17 cellular contexts compared by ENCODE assay signal in the genomic region with DNA sequence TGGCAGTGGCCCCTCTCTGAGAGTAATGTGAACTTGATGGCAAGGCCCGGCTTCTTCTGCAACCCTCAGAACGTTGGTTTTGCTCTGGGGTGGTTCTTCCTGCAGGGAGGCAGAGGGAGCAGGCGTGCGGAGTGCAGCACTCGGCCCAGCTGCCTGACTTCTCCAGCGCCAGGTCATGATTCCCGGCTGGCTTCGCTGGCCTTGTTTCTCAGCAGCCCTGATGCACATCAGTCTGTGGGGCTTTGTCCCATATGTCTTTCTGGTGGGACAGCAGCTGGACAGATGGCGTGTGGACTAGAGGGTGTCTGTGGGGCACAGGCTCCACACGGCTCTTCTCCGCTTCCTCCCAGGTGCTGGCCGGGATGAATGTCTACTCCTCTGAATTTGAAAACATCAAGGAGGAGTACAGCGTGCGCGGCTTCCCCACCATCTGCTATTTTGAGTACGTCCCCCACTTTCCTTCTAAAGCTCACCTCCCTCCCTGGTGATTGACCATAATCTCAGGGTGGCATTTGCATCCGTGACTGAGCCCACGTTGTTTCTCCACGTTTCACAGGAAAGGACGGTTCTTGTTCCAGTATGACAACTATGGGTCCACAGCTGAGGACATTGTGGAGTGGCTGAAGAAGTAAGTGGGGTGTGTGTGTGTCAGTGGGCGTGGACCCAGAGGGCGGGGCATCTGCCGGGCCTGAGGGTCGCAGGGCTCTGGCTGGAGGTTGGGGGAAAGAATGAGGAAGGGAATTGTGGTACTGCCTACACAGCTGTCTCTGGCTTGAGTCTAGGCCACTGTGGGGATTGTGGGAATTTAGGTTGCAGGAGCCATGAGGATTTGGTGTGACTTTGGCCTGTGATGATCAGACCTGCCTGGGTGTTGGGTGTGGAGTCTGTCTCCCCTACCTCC. TPM values are rescaled to one million over a fixed set of nuclear protein-coding genes. Genes with fewer than 3 reads are reported as not detected.
A peak's percentile ranks its signal among the peaks of the same experiment; 100 is the strongest.
DNase-seq lines count a peak whose midpoint lies in the region; ATAC-seq and TF ChIP-seq lines count a peak whose summit lies in the region.
"Had no signal": no experiment of that assay in that cellular context is flagged by ENCODE, and none has a peak within 500 bp of the region (broad histone marks: within the 10 kb centered on the region; RNA-seq: fewer than 3 reads in every experiment).

No MANE protein-coding gene starts in this region.

- no peak overlapping the region for H3K4me3 ChIP-seq in spleen
- H3K4me3 ChIP-seq: GM23338, SJSA1 had no signal

- H3K4me1 ChIP-seq in spleen: peaks cover 0 to 5% (median 0%) of the 10 kb centered on the region in 6 donors

- TF ChIP-seq CTCF in glutamatergic neuron (IDR thresholded peaks at IDR 0.05; ENCODE audit: partially characterized antibody, unreplicated experiment) (no peak), spleen (IDR thresholded peaks at IDR 0.05 in 8 of 11, conservative IDR thresholded peaks at IDR 0.05 in 3 of 11) (no peak)
- no peak for TF ChIP-seq CTCF in CD4-positive, alpha-beta T cell (IDR thresholded peaks at IDR 0.05)

- CTCF ChIA-PET in CD4-positive, alpha-beta T cell (lab: Charles Lee): no interaction called here

- peaks cover 0 to 99% (median 34%) of the 10 kb centered on the region in 6 donors for H3K36me3 ChIP-seq in spleen
- H3K36me3 ChIP-seq: SJSA1 had no signal

- WGBS in spleen, 5 donors: 85 to 92% (median 86%) methylated on average over 24 of the region's 24 CpGs

- H3K36me3 Mint-ChIP-seq in glutamatergic neuron (ENCODE audit: unreplicated experiment): no peaks in the 10 kb centered on the region
- peaks cover 47% of the 10 kb centered on the region for H3K36me3 Mint-ChIP-seq in CD4-positive, alpha-beta T cell (ENCODE audit: low read depth)

- POLR2A ChIA-PET in CD4-positive, alpha-beta T cell (lab: Charles Lee): no interaction called here

- H3K27me3 Mint-ChIP-seq in glutamatergic neuron (ENCODE audit: unreplicated experiment): peaks cover 21% of the 10 kb centered on the region
- no peaks in the 10 kb centered on the region for H3K27me3 Mint-ChIP-seq in CD4-positive, alpha-beta T cell
- H3K27me3 Mint-ChIP-seq: B cell had no signal

- H3K9me3 ChIP-seq in spleen: no peaks in the 10 kb centered on the region
- no peaks in the 10 kb centered on the region for H3K9me3 ChIP-seq in CD4-positive, alpha-beta T cell (ENCODE audit: control insufficient read depth, low read length)
- H3K9me3 ChIP-seq: SJSA1 had no signal

- H3K27ac ChIP-seq in spleen: no peak overlapping the region
- H3K27ac ChIP-seq in CD4-positive, alpha-beta T cell (ENCODE audit: low read depth, low read length): no peak overlapping the region
- H3K27ac ChIP-seq: SJSA1 had no signal

- peaks cover 29% of the 10 kb centered on the region for H3K9me3 Mint-ChIP-seq in glutamatergic neuron (ENCODE audit: unreplicated experiment)
- H3K9me3 Mint-ChIP-seq in CD4-positive, alpha-beta T cell: no peaks in the 10 kb centered on the region
- H3K9me3 Mint-ChIP-seq: CD8-positive, alpha-beta T cell; GM23338 had no signal

- peak overlapping the region; percentile 97 for H3K27ac Mint-ChIP-seq in glutamatergic neuron (ENCODE audit: unreplicated experiment)
- H3K27ac Mint-ChIP-seq in CD4-positive, alpha-beta T cell: no peak overlapping the region
- H3K27ac Mint-ChIP-seq: B cell; CD8-positive, alpha-beta T cell had no signal

- H3K4me1 Mint-ChIP-seq in glutamatergic neuron (ENCODE audit: low read depth, unreplicated experiment): peaks cover 68% of the 10 kb centered on the region
- H3K4me1 Mint-ChIP-seq in CD4-positive, alpha-beta T cell (ENCODE audit: low read depth): no peaks in the 10 kb centered on the region
- H3K4me1 Mint-ChIP-seq: B cell had no signal

- no peak for TF ChIP-seq POLR2A in spleen (IDR thresholded peaks at IDR 0.05)

- peak overlapping the region; percentile 67 for H3K4me3 Mint-ChIP-seq in glutamatergic neuron (ENCODE audit: unreplicated experiment)
- no peak overlapping the region for H3K4me3 Mint-ChIP-seq in CD4-positive, alpha-beta T cell
- H3K4me3 Mint-ChIP-seq: B cell; CD8-positive, alpha-beta T cell; GM23338 had no signal

- no peaks in the 10 kb centered on the region for H3K27me3 ChIP-seq in spleen (replicated peaks in 1 of 7)
- H3K27me3 ChIP-seq in CD4-positive, alpha-beta T cell (ENCODE audit: control insufficient read depth, insufficient read depth, low read length): no peaks in the 10 kb centered on the region
- H3K27me3 ChIP-seq: SJSA1 had no signal

- intact Hi-C loops in spleen (cut with DNase I; ENCODE audit: low total_unique reads): no loop called here
- intact Hi-C loops in CD4-positive, alpha-beta T cell (cut with DNase I, micrococcal nuclease): no loop called here

- ATAC-seq in CD4-positive, alpha-beta T cell (ENCODE audit: poor library complexity): no peak
- ATAC-seq: CD8-positive, alpha-beta T cell; GM23338; HCT116 had no signal

- peak; percentile 49 for DNase-seq in DMS 273 treated with DMSO at 0.1 percent for 48 hours (lab: John Stamatoyannopoulos, UW)
- peak; percentile 98 for DNase-seq in NCI-H524 treated with DMSO at 0.1 percent for 48 hours (lab: John Stamatoyannopoulos, UW)
- peak; percentile 63 for DNase-seq in glutamatergic neuron
- DNase-seq in spleen: peak; percentile 62
- no peak for DNase-seq in CD4-positive, alpha-beta T cell
- DNase-seq in DMS153 (lab: John Stamatoyannopoulos, UW): no peak
- DNase-seq in A172 (ENCODE audit: low spot score): no peak
- DNase-seq: CD8-positive, alpha-beta T cell; GF-D8; KG1; NCI-H1048; NCI-H146; NCI-H2081 had no signal

RNA-seq across cellular contexts. Expression of a gene that starts 57.1 kb away (rescaled TPM):
- 49.4 TPM for total RNA-seq in glutamatergic neuron (ENCODE audit: unreplicated experiment)
- 10 to 100 TPM; 16.9 to 30.2 (median 22.1) TPM for total RNA-seq in spleen
- 1 to 10 TPM; 5.8 to 8.9 (median 7.3) TPM for polyA plus RNA-seq in spleen
- total RNA-seq in CD4-positive, alpha-beta T cell: 1 to 10 TPM; 2.2 to 3.0 TPM
- 15.0 and 16.5 TPM in 2 replicates for total RNA-seq in A172 (2014; rRNA removed; shearing (Covaris generic))

Comparison
In these comparisons a context has a peak if more than half of its experiments do, and no peak if none do; other contexts are left out.
1. DNase-seq: peak in DMS 273 treated with DMSO at 0.1 percent for 48 hours (single experiment), NCI-H524 treated with DMSO at 0.1 percent for 48 hours (single experiment), glutamatergic neuron (single experiment) and spleen (single experiment); none in CD4-positive, alpha-beta T cell (0 of 10), DMS153 (single experiment) and A172 (single experiment).